Comparison of ENCODE assay signal across 9 cellular contexts in genomic region chr6:40498148-40498547, GRCh38.
"Had no signal": no experiment of that assay in that cellular context is flagged by ENCODE, and none has a peak within 500 bp of the region (broad histone marks: within the 10 kb centered on the region; RNA-seq: fewer than 3 reads in every experiment).

No MANE protein-coding gene starts in this region.

- H2AFZ ChIP-seq: GM23248, GM23338 had no signal

- H3K9me3 ChIP-seq: HAP-1 had no signal

- H3K9ac ChIP-seq: GM23248 had no signal

- H3K4me3 ChIP-seq: GM23248, GM23338, HAP-1 had no signal

- H3K4me2 ChIP-seq: GM23338 had no signal

- H3K4me1 ChIP-seq: HAP-1 had no signal

- H3K36me3 ChIP-seq: HAP-1 had no signal

- DNase-seq: GM23248, GOT3, H7, H9, HCEC 1CT, HFFc6 had no signal

- H3K27ac ChIP-seq: GM23248 had no signal

- ATAC-seq: GM23338, HCT116 had no signal
